Comparison of ENCODE assay signal across 1 cellular context in the genomic region with DNA sequence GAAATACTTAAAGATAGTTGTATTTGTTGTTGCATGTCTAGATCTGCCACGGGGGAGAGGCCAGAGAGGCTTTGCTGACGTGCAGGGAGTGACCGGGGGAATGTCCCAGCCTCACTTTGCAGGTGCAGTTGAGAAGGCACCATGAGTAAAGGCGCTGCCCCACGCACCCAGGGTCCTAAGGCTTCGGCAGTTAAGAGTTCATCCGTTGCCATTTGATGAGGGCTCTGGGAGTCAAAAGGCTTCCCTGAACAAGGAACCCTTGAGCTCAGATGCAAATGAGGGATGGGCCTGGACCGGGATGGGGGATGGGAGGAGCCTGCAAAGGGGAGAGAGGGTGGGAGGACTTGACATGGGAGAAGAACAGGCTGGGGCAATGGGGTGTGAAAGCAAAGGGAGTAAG.
TF ChIP-seq lines count a peak whose summit lies in the region.

No MANE protein-coding gene starts in this region.

TF ChIP-seq in HepG2, 621 proteins besides CTCF, POLR2A, EP300 and RAD21 (continued from another document):
- TF ChIP-seq, protein P1, sequence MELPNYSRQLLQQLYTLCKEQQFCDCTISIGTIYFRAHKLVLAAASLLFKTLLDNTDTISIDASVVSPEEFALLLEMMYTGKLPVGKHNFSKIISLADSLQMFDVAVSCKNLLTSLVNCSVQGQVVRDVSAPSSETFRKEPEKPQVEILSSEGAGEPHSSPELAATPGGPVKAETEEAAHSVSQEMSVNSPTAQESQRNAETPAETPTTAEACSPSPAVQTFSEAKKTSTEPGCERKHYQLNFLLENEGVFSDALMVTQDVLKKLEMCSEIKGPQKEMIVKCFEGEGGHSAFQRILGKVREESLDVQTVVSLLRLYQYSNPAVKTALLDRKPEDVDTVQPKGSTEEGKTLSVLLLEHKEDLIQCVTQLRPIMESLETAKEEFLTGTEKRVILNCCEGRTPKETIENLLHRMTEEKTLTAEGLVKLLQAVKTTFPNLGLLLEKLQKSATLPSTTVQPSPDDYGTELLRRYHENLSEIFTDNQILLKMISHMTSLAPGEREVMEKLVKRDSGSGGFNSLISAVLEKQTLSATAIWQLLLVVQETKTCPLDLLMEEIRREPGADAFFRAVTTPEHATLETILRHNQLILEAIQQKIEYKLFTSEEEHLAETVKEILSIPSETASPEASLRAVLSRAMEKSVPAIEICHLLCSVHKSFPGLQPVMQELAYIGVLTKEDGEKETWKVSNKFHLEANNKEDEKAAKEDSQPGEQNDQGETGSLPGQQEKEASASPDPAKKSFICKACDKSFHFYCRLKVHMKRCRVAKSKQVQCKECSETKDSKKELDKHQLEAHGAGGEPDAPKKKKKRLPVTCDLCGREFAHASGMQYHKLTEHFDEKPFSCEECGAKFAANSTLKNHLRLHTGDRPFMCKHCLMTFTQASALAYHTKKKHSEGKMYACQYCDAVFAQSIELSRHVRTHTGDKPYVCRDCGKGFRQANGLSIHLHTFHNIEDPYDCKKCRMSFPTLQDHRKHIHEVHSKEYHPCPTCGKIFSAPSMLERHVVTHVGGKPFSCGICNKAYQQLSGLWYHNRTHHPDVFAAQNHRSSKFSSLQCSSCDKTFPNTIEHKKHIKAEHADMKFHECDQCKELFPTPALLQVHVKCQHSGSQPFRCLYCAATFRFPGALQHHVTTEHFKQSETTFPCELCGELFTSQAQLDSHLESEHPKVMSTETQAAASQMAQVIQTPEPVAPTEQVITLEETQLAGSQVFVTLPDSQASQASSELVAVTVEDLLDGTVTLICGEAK (IDR thresholded peaks at IDR 0.05): no peak
- TF ChIP-seq, protein P1 (CRISPR knock-in tag; IDR thresholded peaks at IDR 0.05): no peak
- TF ChIP-seq FOSL2 (CRISPR knock-in tag; IDR thresholded peaks at IDR 0.05) (no peak), ATF1 (CRISPR knock-in tag; IDR thresholded peaks at IDR 0.05) (no peak), ZBTB8A (CRISPR knock-in tag; IDR thresholded peaks at IDR 0.05; ENCODE audit: borderline replicate concordance, low read depth) (no peak), GTF2F1 (IDR thresholded peaks at IDR 0.05; ENCODE audit: low read length) (no peak), PAF1 (CRISPR knock-in tag; IDR thresholded peaks at IDR 0.05) (no peak), ZNF782 (CRISPR knock-in tag; IDR thresholded peaks at IDR 0.05; ENCODE audit: borderline replicate concordance) (no peak), ZNF670 (CRISPR knock-in tag; IDR thresholded peaks at IDR 0.05; ENCODE audit: borderline replicate concordance) (no peak), NBN (conservative IDR thresholded peaks at IDR 0.05) (no peak), MATR3 (CRISPR knock-in tag; IDR thresholded peaks at IDR 0.05) (no peak), ZNF33B (CRISPR knock-in tag; IDR thresholded peaks at IDR 0.05) (no peak), ZSCAN20 (CRISPR knock-in tag; IDR thresholded peaks at IDR 0.05; ENCODE audit: borderline replicate concordance) (no peak), PRMT3 (CRISPR knock-in tag; IDR thresholded peaks at IDR 0.05; ENCODE audit: borderline replicate concordance, low read depth) (no peak), ZNF382 (CRISPR knock-in tag; IDR thresholded peaks at IDR 0.05; ENCODE audit: borderline replicate concordance) (no peak)
- TF ChIP-seq, protein P2, sequence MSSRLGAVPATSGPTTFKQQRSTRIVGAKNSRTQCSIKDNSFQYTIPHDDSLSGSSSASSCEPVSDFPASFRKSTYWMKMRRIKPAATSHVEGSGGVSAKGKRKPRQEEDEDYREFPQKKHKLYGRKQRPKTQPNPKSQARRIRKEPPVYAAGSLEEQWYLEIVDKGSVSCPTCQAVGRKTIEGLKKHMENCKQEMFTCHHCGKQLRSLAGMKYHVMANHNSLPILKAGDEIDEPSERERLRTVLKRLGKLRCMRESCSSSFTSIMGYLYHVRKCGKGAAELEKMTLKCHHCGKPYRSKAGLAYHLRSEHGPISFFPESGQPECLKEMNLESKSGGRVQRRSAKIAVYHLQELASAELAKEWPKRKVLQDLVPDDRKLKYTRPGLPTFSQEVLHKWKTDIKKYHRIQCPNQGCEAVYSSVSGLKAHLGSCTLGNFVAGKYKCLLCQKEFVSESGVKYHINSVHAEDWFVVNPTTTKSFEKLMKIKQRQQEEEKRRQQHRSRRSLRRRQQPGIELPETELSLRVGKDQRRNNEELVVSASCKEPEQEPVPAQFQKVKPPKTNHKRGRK (CRISPR knock-in tag; IDR thresholded peaks at IDR 0.05): no peak
- TF ChIP-seq, protein P3, sequence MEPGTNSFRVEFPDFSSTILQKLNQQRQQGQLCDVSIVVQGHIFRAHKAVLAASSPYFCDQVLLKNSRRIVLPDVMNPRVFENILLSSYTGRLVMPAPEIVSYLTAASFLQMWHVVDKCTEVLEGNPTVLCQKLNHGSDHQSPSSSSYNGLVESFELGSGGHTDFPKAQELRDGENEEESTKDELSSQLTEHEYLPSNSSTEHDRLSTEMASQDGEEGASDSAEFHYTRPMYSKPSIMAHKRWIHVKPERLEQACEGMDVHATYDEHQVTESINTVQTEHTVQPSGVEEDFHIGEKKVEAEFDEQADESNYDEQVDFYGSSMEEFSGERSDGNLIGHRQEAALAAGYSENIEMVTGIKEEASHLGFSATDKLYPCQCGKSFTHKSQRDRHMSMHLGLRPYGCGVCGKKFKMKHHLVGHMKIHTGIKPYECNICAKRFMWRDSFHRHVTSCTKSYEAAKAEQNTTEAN (CRISPR knock-in tag; conservative IDR thresholded peaks at IDR 0.05): no peak
TF ChIP-seq in HepG2: peak in this region for 0.
